9 cellular contexts compared by ENCODE assay signal in genomic region chr20:9458075-9458818, GRCh38. TPM values are rescaled to one million over a fixed set of nuclear protein-coding genes. Genes with fewer than 3 reads are reported as not detected.
DNase-seq lines count a peak whose midpoint lies in the region; ATAC-seq and TF ChIP-seq lines count a peak whose summit lies in the region.
"Had no signal": no experiment of that assay in that cellular context is flagged by ENCODE, and none has a peak within 500 bp of the region (broad histone marks: within the 10 kb centered on the region; RNA-seq: fewer than 3 reads in every experiment).

No MANE protein-coding gene starts in this region.

- H3K27ac Mint-ChIP-seq in neural progenitor cell = no peak overlapping the region
- H3K27ac Mint-ChIP-seq in activated T-helper 2 cell treated with anti-CD3 and anti-CD28 coated beads, Interferon-gamma antibody, Interleukin-2, Interleukin-4, amounts not matched to agents 10 μg/mL and 5 μg/mL and 100 μg/mL, durations not matched to agents 14 hours and 24 hours and 36 hours = no peak overlapping the region
- no peak overlapping the region for H3K27ac Mint-ChIP-seq in activated CD4-positive, alpha-beta T cell treated with anti-CD3 and anti-CD28 coated beads, Interleukin-2, amount 10 ng/mL, durations not matched to agents 24 days and 14 days

- H3K27ac ChIP-seq in adrenal gland (no peak overlapping the region), neural progenitor cell (no peak overlapping the region)

- H3F3A ChIP-seq in neural progenitor cell (ENCODE audit: low read depth) = no peaks in the 10 kb centered on the region

- intact Hi-C loops in adrenal gland (cut with DNase I) = no loop called here
- intact Hi-C loops in activated T-helper 2 cell treated with anti-CD3 and anti-CD28 coated beads, Interferon-gamma antibody, Interleukin-2, Interleukin-4, amounts not matched to agents 10 μg/mL and 5 μg/mL and 100 μg/mL, durations not matched to agents 14 hours and 24 hours and 36 hours (cut with micrococcal nuclease) = no loop called here
- intact Hi-C loops in activated CD4-positive, alpha-beta T cell treated with anti-CD3 and anti-CD28 coated beads, Interleukin-2, amount 10 ng/mL, durations not matched to agents 24 days and 14 days (cut with micrococcal nuclease) = no loop called here

- H4K20me1 ChIP-seq in neural progenitor cell (ENCODE audit: low read depth) = no peaks in the 10 kb centered on the region

- H3K27me3 ChIP-seq in adrenal gland (no peaks in the 10 kb centered on the region), neural progenitor cell (no peaks in the 10 kb centered on the region)

- peak; percentile 43 for DNase-seq in HT-29 (ENCODE audit: low spot score)
- peak in 6 of 7 donors; percentile 25 to 54 (median 36) for DNase-seq in adrenal gland
- DNase-seq in neural progenitor cell (ENCODE audit: low spot score) = peak; percentile 68
- no peak for DNase-seq in T-helper 9 cell
- DNase-seq in activated T-helper 2 cell treated with anti-CD3 and anti-CD28 coated beads, Interferon-gamma antibody, Interleukin-2, Interleukin-4, amounts not matched to agents 10 μg/mL and 5 μg/mL and 100 μg/mL, durations not matched to agents 14 hours and 24 hours and 36 hours (ENCODE audit: low spot score) = no peak
- no peak for DNase-seq in activated CD4-positive, alpha-beta T cell treated with anti-CD3 and anti-CD28 coated beads, Interleukin-2, amount 10 ng/mL, durations not matched to agents 24 days and 14 days

- no peak overlapping the region for H3K4me2 ChIP-seq in neural progenitor cell

- no peaks in the 10 kb centered on the region for H3K4me1 ChIP-seq in adrenal gland (replicated peaks in 1 of 2)
- no peaks in the 10 kb centered on the region for H3K4me1 ChIP-seq in neural progenitor cell

- no peak overlapping the region for H3K9ac ChIP-seq in neural progenitor cell

- H3K4me3 ChIP-seq in adrenal gland (no peak overlapping the region), neural progenitor cell (no peak overlapping the region)

- no peaks in the 10 kb centered on the region for H3K9me3 Mint-ChIP-seq in neural progenitor cell
- H3K9me3 Mint-ChIP-seq in activated T-helper 2 cell treated with anti-CD3 and anti-CD28 coated beads, Interferon-gamma antibody, Interleukin-2, Interleukin-4, amounts not matched to agents 10 μg/mL and 5 μg/mL and 100 μg/mL, durations not matched to agents 14 hours and 24 hours and 36 hours = peaks cover 5% of the 10 kb centered on the region
- H3K9me3 Mint-ChIP-seq in activated CD4-positive, alpha-beta T cell treated with anti-CD3 and anti-CD28 coated beads, Interleukin-2, amount 10 ng/mL, durations not matched to agents 24 days and 14 days = no peaks in the 10 kb centered on the region

- no peak overlapping the region for H2AFZ ChIP-seq in neural progenitor cell (replicated peaks)

- peaks cover 26% of the 10 kb centered on the region for H3K36me3 Mint-ChIP-seq in neural progenitor cell
- no peaks in the 10 kb centered on the region for H3K36me3 Mint-ChIP-seq in activated T-helper 2 cell treated with anti-CD3 and anti-CD28 coated beads, Interferon-gamma antibody, Interleukin-2, Interleukin-4, amounts not matched to agents 10 μg/mL and 5 μg/mL and 100 μg/mL, durations not matched to agents 14 hours and 24 hours and 36 hours (ENCODE audit: low read depth)
- no peaks in the 10 kb centered on the region for H3K36me3 Mint-ChIP-seq in activated CD4-positive, alpha-beta T cell treated with anti-CD3 and anti-CD28 coated beads, Interleukin-2, amount 10 ng/mL, durations not matched to agents 24 days and 14 days (ENCODE audit: low read depth)

- no peaks in the 10 kb centered on the region for H3K36me3 ChIP-seq in adrenal gland (replicated peaks in 1 of 2)
- H3K36me3 ChIP-seq in neural progenitor cell = no peaks in the 10 kb centered on the region

- no peaks in the 10 kb centered on the region for H3K9me3 ChIP-seq in adrenal gland (replicated peaks in 1 of 3)
- H3K9me3 ChIP-seq in neural progenitor cell (ENCODE audit: low read depth) = no peaks in the 10 kb centered on the region

- TF ChIP-seq CTCF in adrenal gland (IDR thresholded peaks at IDR 0.05) (peak in 5 of 6 experiments; percentile 20 to 38 (median 23)), neural progenitor cell (IDR thresholded peaks at IDR 0.05) (peak; percentile 50)

- H3K27me3 Mint-ChIP-seq in neural progenitor cell (ENCODE audit: insufficient read depth, low read depth) = no peaks in the 10 kb centered on the region
- H3K27me3 Mint-ChIP-seq in activated T-helper 2 cell treated with anti-CD3 and anti-CD28 coated beads, Interferon-gamma antibody, Interleukin-2, Interleukin-4, amounts not matched to agents 10 μg/mL and 5 μg/mL and 100 μg/mL, durations not matched to agents 14 hours and 24 hours and 36 hours (ENCODE audit: low read depth) = no peaks in the 10 kb centered on the region
- no peaks in the 10 kb centered on the region for H3K27me3 Mint-ChIP-seq in activated CD4-positive, alpha-beta T cell treated with anti-CD3 and anti-CD28 coated beads, Interleukin-2, amount 10 ng/mL, durations not matched to agents 24 days and 14 days

- no peaks in the 10 kb centered on the region for H3K79me2 ChIP-seq in neural progenitor cell (ENCODE audit: low read depth)

- WGBS in adrenal gland, 4 donors = 53 to 83% (median 60%) methylated on average over 1 of the region's 1 CpG; no CpG with 5 or more reads in 1 of the 4 donors

- no peak for TF ChIP-seq POLR2A in adrenal gland (IDR thresholded peaks at IDR 0.05)

- ATAC-seq in GM18868 (IDR thresholded peaks at IDR 0.05; ENCODE audit: unreplicated experiment) (peak; percentile 59), HG03442 (IDR thresholded peaks at IDR 0.05; ENCODE audit: unreplicated experiment) (no peak)
- ATAC-seq: left colon had no signal

- no peak overlapping the region for H3K4me3 Mint-ChIP-seq in neural progenitor cell
- H3K4me3 Mint-ChIP-seq in activated T-helper 2 cell treated with anti-CD3 and anti-CD28 coated beads, Interferon-gamma antibody, Interleukin-2, Interleukin-4, amounts not matched to agents 10 μg/mL and 5 μg/mL and 100 μg/mL, durations not matched to agents 14 hours and 24 hours and 36 hours (ENCODE audit: low read depth) = no peak overlapping the region
- H3K4me3 Mint-ChIP-seq in activated CD4-positive, alpha-beta T cell treated with anti-CD3 and anti-CD28 coated beads, Interleukin-2, amount 10 ng/mL, durations not matched to agents 24 days and 14 days = no peak overlapping the region

- H3K4me1 Mint-ChIP-seq in neural progenitor cell = no peaks in the 10 kb centered on the region
- no peaks in the 10 kb centered on the region for H3K4me1 Mint-ChIP-seq in activated T-helper 2 cell treated with anti-CD3 and anti-CD28 coated beads, Interferon-gamma antibody, Interleukin-2, Interleukin-4, amounts not matched to agents 10 μg/mL and 5 μg/mL and 100 μg/mL, durations not matched to agents 14 hours and 24 hours and 36 hours (ENCODE audit: low read depth)
- no peaks in the 10 kb centered on the region for H3K4me1 Mint-ChIP-seq in activated CD4-positive, alpha-beta T cell treated with anti-CD3 and anti-CD28 coated beads, Interleukin-2, amount 10 ng/mL, durations not matched to agents 24 days and 14 days

RNA-seq across cellular contexts. Expression of gene LAMP5, which starts 56.1 kb away (rescaled TPM):
- not detected in 2 replicates for total RNA-seq in HT-29 (2014; rRNA removed; shearing (Covaris generic))
- 1 to 10 TPM in 5 of 8 donors, under 1 TPM in 3; 0.35 to 6.6 (median 1.3) TPM for total RNA-seq in adrenal gland
- 1 to 10 TPM; 1.4 to 3.5 (median 2.5) TPM for polyA plus RNA-seq in adrenal gland
- 2.6 and 3.2 TPM in 2 replicates for total RNA-seq in neural progenitor cell (ENCODE audit: low replicate concordance)
- not detected in 2 replicates for total RNA-seq in activated T-helper 2 cell treated with anti-CD3 and anti-CD28 coated beads, Interferon-gamma antibody, Interleukin-2, Interleukin-4, amounts not matched to agents 10 μg/mL and 5 μg/mL and 100 μg/mL, durations not matched to agents 14 hours and 24 hours and 36 hours
- total RNA-seq in activated CD4-positive, alpha-beta T cell treated with anti-CD3 and anti-CD28 coated beads, Interleukin-2, amount 10 ng/mL, durations not matched to agents 24 days and 14 days = not detected in 2 replicates

Comparison
In these comparisons a context has a peak if more than half of its experiments do, and no peak if none do; other contexts are left out.
1. DNase-seq: peak in HT-29 (single experiment), adrenal gland (6 of 7) and neural progenitor cell (single experiment); none in T-helper 9 cell (single experiment), activated T-helper 2 cell treated with anti-CD3 and anti-CD28 coated beads, Interferon-gamma antibody, Interleukin-2, Interleukin-4, amounts not matched to agents 10 μg/mL and 5 μg/mL and 100 μg/mL, durations not matched to agents 14 hours and 24 hours and 36 hours (single experiment) and activated CD4-positive, alpha-beta T cell treated with anti-CD3 and anti-CD28 coated beads, Interleukin-2, amount 10 ng/mL, durations not matched to agents 24 days and 14 days (single experiment).